Comparison of ENCODE assay signal across 21 cellular contexts in genomic region chr3:43906847-43907507, GRCh38.
A peak's percentile ranks its signal among the peaks of the same experiment; 100 is the strongest.
DNase-seq lines count a peak whose midpoint lies in the region; ATAC-seq lines count a peak whose summit lies in the region.
"Had no signal": no experiment of that assay in that cellular context is flagged by ENCODE, and none has a peak within 500 bp of the region (broad histone marks: within the 10 kb centered on the region; RNA-seq: fewer than 3 reads in every experiment).

No MANE protein-coding gene starts in this region.

- no peaks in the 10 kb centered on the region for H3K36me3 ChIP-seq in aorta (ENCODE audit: control insufficient read depth in 1 of 2, insufficient read depth in 2 of 2, low read length in 1 of 2)
- H3K36me3 ChIP-seq: gastrocnemius medialis, sigmoid colon had no signal

- WGBS in aorta, 2 donors = 76 to 78% methylated on average over 8 of the region's 8 CpGs

- no peaks in the 10 kb centered on the region for H3K4me1 Mint-ChIP-seq in activated T-helper 17 cell treated with anti-CD3 and anti-CD28 coated beads, Interleukin-2, amount 50 U/mL, for 72 hours
- H3K4me1 Mint-ChIP-seq: WTC11 had no signal

- peak; percentile 55 for DNase-seq in SIG-M5 treated with dmso at 0.1 percent for 504 hours (lab: John Stamatoyannopoulos, UW; ENCODE audit: unreplicated experiment)
- no peak for DNase-seq in SIG-M5 (lab: John Stamatoyannopoulos, UW)
- DNase-seq in aorta = no peak
- no peak for DNase-seq in T-helper 2 cell
- no peak for DNase-seq in AG20443 (ENCODE audit: low spot score)
- DNase-seq: 8988T; activated T-cell treated with anti-CD3 and anti-CD28 coated beads, Interleukin-2, amount 50 U/mL, for 48 hours; anterior cingulate cortex; DMS153; effector CD8-positive, alpha-beta T cell; gastrocnemius medialis; NCI-H187; NCI-H82; SHP77 treated with DMSO at 0.1 percent for 48 hours; sigmoid colon had no signal

- H3K36me3 Mint-ChIP-seq in activated T-helper 17 cell treated with anti-CD3 and anti-CD28 coated beads, Interleukin-2, amount 50 U/mL, for 72 hours (ENCODE audit: low read depth) = no peaks in the 10 kb centered on the region
- H3K36me3 Mint-ChIP-seq: naive B cell, WTC11 had no signal

- H3K4me1 ChIP-seq in aorta (ENCODE audit: control insufficient read depth in 1 of 2, insufficient read depth in 2 of 2, low read length in 2 of 2) = no peaks in the 10 kb centered on the region
- H3K4me1 ChIP-seq: gastrocnemius medialis, sigmoid colon had no signal

- no peak overlapping the region for H3K27ac ChIP-seq in aorta (ENCODE audit: low read depth in 1 of 2, low read length in 2 of 2)
- H3K27ac ChIP-seq: gastrocnemius medialis, sigmoid colon had no signal

- intact Hi-C loops in aorta (cut with DNase I) = no loop called here

- ATAC-seq in HG02588 (IDR thresholded peaks at IDR 0.05; ENCODE audit: unreplicated experiment) = peak; percentile 45
- ATAC-seq in HG03432 (IDR thresholded peaks at IDR 0.05; ENCODE audit: unreplicated experiment) = peak; percentile 49
- peak; percentile 15 for ATAC-seq in aorta (ENCODE audit: low FRiP score)
- ATAC-seq in activated T-helper 17 cell treated with anti-CD3 and anti-CD28 coated beads, Interleukin-2, amount 50 U/mL, for 72 hours (replicated peaks) = no peak
- ATAC-seq: gastrocnemius medialis, HepG2, WTC11 had no signal

- no peaks in the 10 kb centered on the region for H3K27me3 ChIP-seq in aorta (ENCODE audit: control insufficient read depth in 1 of 2, insufficient read depth in 2 of 2, low read length in 1 of 2)
- H3K27me3 ChIP-seq: gastrocnemius medialis, sigmoid colon had no signal

- no peak overlapping the region for H3K27ac Mint-ChIP-seq in activated T-helper 17 cell treated with anti-CD3 and anti-CD28 coated beads, Interleukin-2, amount 50 U/mL, for 72 hours
- H3K27ac Mint-ChIP-seq: WTC11 had no signal

- no peak overlapping the region for H3K4me3 ChIP-seq in aorta (ENCODE audit: low read length in 2 of 2)
- H3K4me3 ChIP-seq: gastrocnemius medialis, sigmoid colon had no signal

- peaks cover 3% of the 10 kb centered on the region for H3K9me3 Mint-ChIP-seq in activated T-helper 17 cell treated with anti-CD3 and anti-CD28 coated beads, Interleukin-2, amount 50 U/mL, for 72 hours
- H3K9me3 Mint-ChIP-seq: naive B cell, WTC11 had no signal

- H3K4me3 Mint-ChIP-seq in activated T-helper 17 cell treated with anti-CD3 and anti-CD28 coated beads, Interleukin-2, amount 50 U/mL, for 72 hours = no peak overlapping the region
- H3K4me3 Mint-ChIP-seq: WTC11 had no signal

- no peaks in the 10 kb centered on the region for H3K9me3 ChIP-seq in aorta (ENCODE audit: control insufficient read depth, low read length)
- H3K9me3 ChIP-seq: gastrocnemius medialis, sigmoid colon had no signal

- H3K27me3 Mint-ChIP-seq in activated T-helper 17 cell treated with anti-CD3 and anti-CD28 coated beads, Interleukin-2, amount 50 U/mL, for 72 hours = peaks cover 23% of the 10 kb centered on the region
